17 cellular contexts compared by ENCODE assay signal in the genomic region with DNA sequence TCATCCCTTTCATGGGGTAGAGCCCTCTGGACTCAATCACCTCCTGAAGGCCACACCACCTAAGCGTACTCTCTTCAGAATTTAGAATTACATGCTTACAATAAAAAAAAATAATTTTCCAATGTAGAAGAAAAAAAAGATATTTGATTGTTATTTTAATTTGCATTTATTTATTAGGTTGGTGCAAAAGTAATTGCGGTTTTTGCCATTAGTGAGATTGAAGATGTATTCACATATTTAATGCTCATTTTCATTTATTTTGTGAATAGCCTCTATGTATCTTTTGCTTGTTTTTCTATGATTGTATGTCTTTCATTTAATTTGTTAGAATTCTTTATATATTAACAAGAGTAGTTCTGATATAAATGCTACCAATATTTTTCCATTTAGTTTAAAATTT.
DNase-seq lines count a peak whose midpoint lies in the region; ATAC-seq, FAIRE-seq and TF ChIP-seq lines count a peak whose summit lies in the region.
"Had no signal": no experiment of that assay in that cellular context is flagged by ENCODE, and none has a peak within 500 bp of the region (broad histone marks: within the 10 kb centered on the region; RNA-seq: fewer than 3 reads in every experiment).

No MANE protein-coding gene starts in this region.

- intact Hi-C loops in GM12878 (cut with micrococcal nuclease; ENCODE audit: unreplicated experiment) = no loop called here
- intact Hi-C loops in kidney (cut with DNase I) = no loop called here

- H3K27ac ChIP-seq in GM12878 (ENCODE audit: control insufficient read depth, insufficient read depth) (no peak overlapping the region), kidney (ENCODE audit: low read depth in 2 of 2, low read length in 2 of 2) (no peak overlapping the region), small intestine (ENCODE audit: low read depth in 1 of 2, low read length in 1 of 2) (no peak overlapping the region)
- H3K27ac ChIP-seq: GM23248 had no signal

- no TSS peak for BruUV-seq in GM12878 (replicated peaks; lab: Mats Ljungman, UMichigan)

- TF ChIP-seq RAD21 in GM12878 (IDR thresholded peaks at IDR 0.05; ENCODE audit: insufficient read depth, low read depth, low read length) = no peak

- no peak for FAIRE-seq in GM12878 (lab: Jason Lieb, UNC)
- peak; percentile 42 for FAIRE-seq in kidney (lab: Jason Lieb, UNC)
- FAIRE-seq in small intestine (lab: Jason Lieb, UNC) = peak; percentile 19
- FAIRE-seq: GM19239 had no signal

- H4K20me1 ChIP-seq in GM12878 (ENCODE audit: control insufficient read depth, insufficient read depth) = no peaks in the 10 kb centered on the region

- H3K4me2 ChIP-seq in GM12878 (ENCODE audit: control insufficient read depth, insufficient read depth) = no peak overlapping the region

- peaks cover 0 to 4% of the 10 kb centered on the region in 2 donors for H3K9me3 Mint-ChIP-seq in activated naive CD4-positive, alpha-beta T cell treated with anti-CD3 and anti-CD28 coated beads, Interleukin-2, amount 50 U/mL, for 72 hours
- H3K9me3 Mint-ChIP-seq: HFFc6 had no signal

- TF ChIP-seq POLR2A in GM12878 (IDR thresholded peaks at IDR 0.05; ENCODE audit: low read depth, low read length) = no peak

- H3K79me2 ChIP-seq in GM12878 (ENCODE audit: control insufficient read depth, insufficient read depth, low read length) = no peaks in the 10 kb centered on the region

- POLR2A ChIA-PET in HEK293T (lab: Yijun Ruan, JAX) = no interaction called here
- POLR2A ChIA-PET in GM12878 (lab: Charles Lee) = no interaction called here

- H3K36me3 ChIP-seq in GM12878 (ENCODE audit: control insufficient read depth in 2 of 2, insufficient read depth in 2 of 2, low read length in 1 of 2) (no peaks in the 10 kb centered on the region), kidney (ENCODE audit: control insufficient read depth in 1 of 2, insufficient read depth in 2 of 2, low read length in 2 of 2) (no peaks in the 10 kb centered on the region), small intestine (ENCODE audit: control insufficient read depth in 2 of 2, insufficient read depth in 2 of 2, low read length in 2 of 2) (no peaks in the 10 kb centered on the region)

- in situ Hi-C loops in GM12878 (cut with MboI) = no loop called here

- RAD21 ChIA-PET in GM12878 (lab: Charles Lee; ENCODE audit: unreplicated experiment) = no interaction called here

- H3K36me3 Mint-ChIP-seq in activated naive CD4-positive, alpha-beta T cell treated with anti-CD3 and anti-CD28 coated beads, Interleukin-2, amount 50 U/mL, for 72 hours = no peaks in the 10 kb centered on the region
- H3K36me3 Mint-ChIP-seq: CD4-positive, alpha-beta memory T cell had no signal

- no peak overlapping the region for H2AFZ ChIP-seq in GM12878 (ENCODE audit: control insufficient read depth, low read depth, low read length)
- H2AFZ ChIP-seq: GM23248 had no signal

- WGBS in GM12878 (ENCODE audit: insufficient coverage, insufficient replicate concordance, low lambda C conversion rate, missing lambda C conversion rate) = 32% methylated on average over 2 of the region's 2 CpGs
- WGBS in small intestine, 3 donors = 94 to 99% (median 96%) methylated on average over 2 of the region's 2 CpGs

- H3K27ac Mint-ChIP-seq in activated naive CD4-positive, alpha-beta T cell treated with anti-CD3 and anti-CD28 coated beads, Interleukin-2, amount 50 U/mL, for 72 hours = no peak overlapping the region
- H3K27ac Mint-ChIP-seq: CD4-positive, alpha-beta memory T cell; HFFc6 had no signal

- TF ChIP-seq EP300 in GM12878 (IDR thresholded peaks at IDR 0.05; ENCODE audit: borderline replicate concordance in 1 of 2, control insufficient read depth in 1 of 2, low read depth in 2 of 2, low read length in 2 of 2) = no peak

- H3K27me3 ChIP-seq in GM12878 (replicated peaks in 1 of 2; ENCODE audit: control insufficient read depth in 2 of 2, insufficient read depth in 2 of 2, low read length in 1 of 2) (no peaks in the 10 kb centered on the region), small intestine (ENCODE audit: control insufficient read depth in 2 of 2, insufficient read depth in 2 of 2, low read length in 2 of 2) (no peaks in the 10 kb centered on the region)

- H3K9me3 ChIP-seq in GM12878 (replicated peaks; ENCODE audit: control insufficient read depth, insufficient read depth, low read length) (no peaks in the 10 kb centered on the region), kidney (ENCODE audit: control insufficient read depth in 1 of 2, low read length in 2 of 2) (no peaks in the 10 kb centered on the region), small intestine (ENCODE audit: control insufficient read depth, low read depth) (no peaks in the 10 kb centered on the region)

- DNase-seq in HEK293T (ENCODE audit: extremely low spot score) (no peak), GM12878 (ENCODE audit: low read depth, low spot score) (no peak), kidney (no peak), small intestine (no peak), UCSD-AML1 (lab: John Stamatoyannopoulos, UW; ENCODE audit: unreplicated experiment) (no peak)
- no peak for DNase-seq in activated naive CD4-positive, alpha-beta T cell treated with anti-CD3 and anti-CD28 coated beads, Interleukin-2, amount 50 U/mL, for 72 hours (ENCODE audit: low spot score in 2 of 2)
- DNase-seq: C1 segment of cervical spinal cord; Calu3; CD4-positive, alpha-beta memory T cell; COR-L47; DMS79 treated with DMSO at 0.1 percent for 48 hours; GM23248; H9; HFFc6 had no signal

- H3K9ac ChIP-seq in GM12878 (ENCODE audit: control insufficient read depth, insufficient read depth, low read length) (no peak overlapping the region), kidney (ENCODE audit: low read length in 2 of 2) (no peak overlapping the region)
- H3K9ac ChIP-seq: GM23248 had no signal

- H3K4me1 ChIP-seq in GM12878 (ENCODE audit: control insufficient read depth, insufficient read depth, low read length) = no peaks in the 10 kb centered on the region
- H3K4me1 ChIP-seq in kidney (ENCODE audit: control insufficient read depth in 1 of 2, insufficient read depth in 1 of 2, low read depth in 1 of 2, low read length in 2 of 2) = no peaks in the 10 kb centered on the region
- H3K4me1 ChIP-seq in small intestine (ENCODE audit: control insufficient read depth in 2 of 2, insufficient read depth in 1 of 2, low read depth in 1 of 2, low read length in 1 of 2) = no peaks in the 10 kb centered on the region

- ATAC-seq in GM12878 = no peak
- no peak for ATAC-seq in HG02588 (IDR thresholded peaks at IDR 0.05; ENCODE audit: unreplicated experiment)
- ATAC-seq in activated naive CD4-positive, alpha-beta T cell treated with anti-CD3 and anti-CD28 coated beads, Interleukin-2, amount 50 U/mL, for 72 hours = no peak
- ATAC-seq: HCT116 had no signal

- TF ChIP-seq CTCF in GM12878 (IDR thresholded peaks at IDR 0.05 in 2 of 3, conservative IDR thresholded peaks at IDR 0.05 in 1 of 3; ENCODE audit: control insufficient read depth in 2 of 3, extremely low read depth in 1 of 3, insufficient read depth in 1 of 3, low read depth in 3 of 3, low read length in 3 of 3) (no peak), kidney (IDR thresholded peaks at IDR 0.05; ENCODE audit: borderline replicate concordance, extremely low read depth, insufficient read depth) (no peak)

- H3K4me3 ChIP-seq in GM12878 (no peak overlapping the region), kidney (ENCODE audit: low read length in 2 of 2) (no peak overlapping the region), small intestine (ENCODE audit: low read depth in 1 of 2, low read length in 2 of 2) (no peak overlapping the region)
- H3K4me3 ChIP-seq: GM23248 had no signal

- CTCF ChIA-PET in HEK293T (lab: Yijun Ruan, JAX) = no interaction called here
- CTCF ChIA-PET in GM12878 (lab: Yijun Ruan, JAX) = no interaction called here

- SMC1A ChIA-PET in GM12878 (lab: Charles Lee; ENCODE audit: uncharacterized antibody, unreplicated experiment) = no interaction called here

TF ChIP-seq in HEK293T, 16 proteins besides CTCF, POLR2A, EP300 and RAD21:
- TF ChIP-seq L3MBTL2 (conservative IDR thresholded peaks at IDR 0.05) (no peak), TARDBP (IDR thresholded peaks at IDR 0.05) (no peak), ELF4 (IDR thresholded peaks at IDR 0.05) (peak; percentile 44; the same call in 1 of the 2 replicates)
TF ChIP-seq in HEK293T: peak in this region for 1.

TF ChIP-seq in GM12878, 131 proteins besides CTCF, POLR2A, EP300 and RAD21 (continues in another document):
- TF ChIP-seq, protein P1, sequence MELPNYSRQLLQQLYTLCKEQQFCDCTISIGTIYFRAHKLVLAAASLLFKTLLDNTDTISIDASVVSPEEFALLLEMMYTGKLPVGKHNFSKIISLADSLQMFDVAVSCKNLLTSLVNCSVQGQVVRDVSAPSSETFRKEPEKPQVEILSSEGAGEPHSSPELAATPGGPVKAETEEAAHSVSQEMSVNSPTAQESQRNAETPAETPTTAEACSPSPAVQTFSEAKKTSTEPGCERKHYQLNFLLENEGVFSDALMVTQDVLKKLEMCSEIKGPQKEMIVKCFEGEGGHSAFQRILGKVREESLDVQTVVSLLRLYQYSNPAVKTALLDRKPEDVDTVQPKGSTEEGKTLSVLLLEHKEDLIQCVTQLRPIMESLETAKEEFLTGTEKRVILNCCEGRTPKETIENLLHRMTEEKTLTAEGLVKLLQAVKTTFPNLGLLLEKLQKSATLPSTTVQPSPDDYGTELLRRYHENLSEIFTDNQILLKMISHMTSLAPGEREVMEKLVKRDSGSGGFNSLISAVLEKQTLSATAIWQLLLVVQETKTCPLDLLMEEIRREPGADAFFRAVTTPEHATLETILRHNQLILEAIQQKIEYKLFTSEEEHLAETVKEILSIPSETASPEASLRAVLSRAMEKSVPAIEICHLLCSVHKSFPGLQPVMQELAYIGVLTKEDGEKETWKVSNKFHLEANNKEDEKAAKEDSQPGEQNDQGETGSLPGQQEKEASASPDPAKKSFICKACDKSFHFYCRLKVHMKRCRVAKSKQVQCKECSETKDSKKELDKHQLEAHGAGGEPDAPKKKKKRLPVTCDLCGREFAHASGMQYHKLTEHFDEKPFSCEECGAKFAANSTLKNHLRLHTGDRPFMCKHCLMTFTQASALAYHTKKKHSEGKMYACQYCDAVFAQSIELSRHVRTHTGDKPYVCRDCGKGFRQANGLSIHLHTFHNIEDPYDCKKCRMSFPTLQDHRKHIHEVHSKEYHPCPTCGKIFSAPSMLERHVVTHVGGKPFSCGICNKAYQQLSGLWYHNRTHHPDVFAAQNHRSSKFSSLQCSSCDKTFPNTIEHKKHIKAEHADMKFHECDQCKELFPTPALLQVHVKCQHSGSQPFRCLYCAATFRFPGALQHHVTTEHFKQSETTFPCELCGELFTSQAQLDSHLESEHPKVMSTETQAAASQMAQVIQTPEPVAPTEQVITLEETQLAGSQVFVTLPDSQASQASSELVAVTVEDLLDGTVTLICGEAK (IDR thresholded peaks at IDR 0.05; ENCODE audit: borderline replicate concordance) = peak; percentile 33; the same call in 1 of the 2 replicates
- TF ChIP-seq NFYA (IDR thresholded peaks at IDR 0.05; ENCODE audit: borderline replicate concordance, low read depth, low read length) = no peak
